1 cellular context compared by ENCODE assay signal in the genomic region with DNA sequence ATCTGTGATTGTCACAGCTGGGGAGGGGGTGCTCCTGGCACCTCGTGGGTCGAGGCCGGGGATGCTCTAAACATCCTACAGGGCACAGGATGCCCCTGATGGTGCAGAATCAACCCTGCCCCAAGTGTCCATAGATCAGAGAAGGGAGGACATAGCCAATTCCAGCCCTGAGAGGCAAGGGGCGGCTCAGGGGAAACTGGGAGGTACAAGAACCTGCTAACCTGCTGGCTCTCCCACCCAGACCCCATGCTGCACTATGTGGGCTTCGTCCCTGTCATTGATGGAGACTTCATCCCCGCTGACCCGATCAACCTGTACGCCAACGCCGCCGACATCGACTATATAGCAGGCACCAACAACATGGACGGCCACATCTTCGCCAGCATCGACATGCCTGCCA. TPM values are rescaled to one million over a fixed set of nuclear protein-coding genes. Genes with fewer than 3 reads are reported as not detected.
"Had no signal": no experiment of that assay in that cellular context is flagged by ENCODE, and none has a peak within 500 bp of the region (broad histone marks: within the 10 kb centered on the region; RNA-seq: fewer than 3 reads in every experiment).

No MANE protein-coding gene starts in this region.

RNA-seq across cellular contexts. Expression of gene CEL, which starts 6.7 kb away (rescaled TPM):
- polyA plus RNA-seq: IgD-negative memory B cell had no signal
